Comparison of ENCODE assay signal across 8 cellular contexts in the genomic region with DNA sequence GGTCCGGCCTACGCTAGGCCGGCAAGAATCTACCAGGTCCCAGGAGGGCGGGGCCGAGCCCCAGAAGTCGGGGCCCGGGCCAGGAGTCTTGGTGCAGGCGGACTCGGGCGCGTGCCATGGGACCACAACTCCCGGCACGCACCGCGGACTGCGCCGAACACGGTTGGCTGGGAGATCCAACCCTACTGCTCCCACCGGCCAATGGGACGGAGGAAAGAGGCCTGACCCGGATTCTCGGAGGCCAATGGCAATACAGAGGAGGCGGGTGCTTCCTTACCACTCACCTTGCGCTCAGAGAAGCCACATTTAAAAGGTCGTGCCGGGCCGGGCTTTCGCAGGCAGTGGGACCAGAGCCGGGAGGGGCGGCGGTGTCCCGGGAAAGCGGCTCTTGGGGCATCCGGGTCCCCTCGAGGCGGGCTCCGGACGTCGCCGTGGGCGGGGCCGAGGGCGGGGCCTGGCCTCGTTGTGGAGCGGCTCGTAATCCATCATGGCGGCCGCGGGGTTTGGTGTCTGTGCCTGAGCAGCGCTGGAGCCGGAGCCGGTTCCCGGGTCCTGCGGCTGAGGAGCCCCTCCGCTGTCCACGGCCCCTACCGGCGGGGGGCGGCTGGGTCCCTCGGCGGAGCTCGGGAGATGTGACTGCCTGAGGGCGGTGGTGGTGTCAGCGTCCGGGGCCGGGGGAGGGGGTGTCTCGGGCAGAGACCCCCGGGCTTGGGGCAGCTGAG. TPM values are rescaled to one million over a fixed set of nuclear protein-coding genes. Genes with fewer than 3 reads are reported as not detected.
DNase-seq lines count a peak whose midpoint lies in the region; ATAC-seq and TF ChIP-seq lines count a peak whose summit lies in the region.

No MANE protein-coding gene starts in this region.

- peak overlapping the region; percentile 96 for H3K4me3 Mint-ChIP-seq in dendritic cell treated with granulocyte-macrophage colony-stimulating factor and Interleukin-4, amounts not matched to agents 40 ng/mL and 50 ng/mL, for 4 days

- no peaks in the 10 kb centered on the region for H3K27me3 ChIP-seq in left lung

- intact Hi-C loops in dendritic cell treated with granulocyte-macrophage colony-stimulating factor and Interleukin-4, amounts not matched to agents 40 ng/mL and 50 ng/mL, for 4 days (cut with micrococcal nuclease), result loop anchor here (1.0 to 5.0 kb wide), 2 partner anchors 19 to 285 kb away; a partner anchor contains a TSS
- intact Hi-C loops in left lung (cut with DNase I), result no loop called here

- no peaks in the 10 kb centered on the region for H3K9me3 Mint-ChIP-seq in dendritic cell treated with granulocyte-macrophage colony-stimulating factor and Interleukin-4, amounts not matched to agents 40 ng/mL and 50 ng/mL, for 4 days

- H3K4me1 ChIP-seq in left lung, result peaks cover 0 to 53% of the 10 kb centered on the region in 2 donors

- peak overlapping the region; percentile 98 to 99 for H3K27ac ChIP-seq in left lung

- H3K36me3 ChIP-seq in left lung, result no peaks in the 10 kb centered on the region

- peaks cover 9% of the 10 kb centered on the region for H3K36me3 Mint-ChIP-seq in dendritic cell treated with granulocyte-macrophage colony-stimulating factor and Interleukin-4, amounts not matched to agents 40 ng/mL and 50 ng/mL, for 4 days (ENCODE audit: low read depth)

- no peak for TF ChIP-seq CTCF in left lung (IDR thresholded peaks at IDR 0.05)

- peaks cover 7% of the 10 kb centered on the region for H3K27me3 Mint-ChIP-seq in dendritic cell treated with granulocyte-macrophage colony-stimulating factor and Interleukin-4, amounts not matched to agents 40 ng/mL and 50 ng/mL, for 4 days

- H3K4me3 ChIP-seq in left lung, result peak overlapping the region; percentile 88 to 99

- H3K4me1 Mint-ChIP-seq in dendritic cell treated with granulocyte-macrophage colony-stimulating factor and Interleukin-4, amounts not matched to agents 40 ng/mL and 50 ng/mL, for 4 days (ENCODE audit: low read depth), result peaks cover 25% of the 10 kb centered on the region

- DNase-seq in C1 segment of cervical spinal cord (lab: John Stamatoyannopoulos, UW), result peak; percentile 91 to 100 (median 97)
- DNase-seq in NCI-H526 treated with DMSO at 0.1 percent for 48 hours (lab: John Stamatoyannopoulos, UW), result peak; percentile 85
- peak; percentile 92 for DNase-seq in activated CD4-positive, alpha-beta T cell treated with anti-CD3 and anti-CD28 coated beads, Interleukin-2, amount 50 U/mL, for 1 hour
- DNase-seq in left lung, result peak; percentile 99
- DNase-seq in stimulated activated CD4-positive, alpha-beta T cell treated with anti-CD3 and anti-CD28 coated beads, Interleukin-2, amount 100 ng/mL, for 4 hours (ENCODE audit: low read depth), result peak; percentile 93

- peak overlapping the region; percentile 97 for H3K27ac Mint-ChIP-seq in dendritic cell treated with granulocyte-macrophage colony-stimulating factor and Interleukin-4, amounts not matched to agents 40 ng/mL and 50 ng/mL, for 4 days

- H3K9me3 ChIP-seq in left lung, result no peaks in the 10 kb centered on the region

- ATAC-seq in GM19351 (IDR thresholded peaks at IDR 0.05; ENCODE audit: unreplicated experiment), result peak; percentile 96
- peak; percentile 95 for ATAC-seq in HG03520 (IDR thresholded peaks at IDR 0.05; ENCODE audit: unreplicated experiment)
- peak; percentile 97 for ATAC-seq in left lung

RNA-seq across cellular contexts. Expression of a gene that starts 19.1 kb away (rescaled TPM):
- total RNA-seq in left lung, result 10 to 100 TPM; 17.5 to 27.6 TPM

RNA-seq across cellular contexts. Expression of a gene that starts 48.3 kb away (rescaled TPM):
- not detected for total RNA-seq in left lung

Comparison
In these comparisons a context has a peak if more than half of its experiments do, and no peak if none do; other contexts are left out.
1. Peak in every context shown above with its lines: DNase-seq, ATAC-seq, H3K4me3 ChIP-seq and H3K27ac ChIP-seq.